ENCODE assay signal across 12 cellular contexts in the genomic region with DNA sequence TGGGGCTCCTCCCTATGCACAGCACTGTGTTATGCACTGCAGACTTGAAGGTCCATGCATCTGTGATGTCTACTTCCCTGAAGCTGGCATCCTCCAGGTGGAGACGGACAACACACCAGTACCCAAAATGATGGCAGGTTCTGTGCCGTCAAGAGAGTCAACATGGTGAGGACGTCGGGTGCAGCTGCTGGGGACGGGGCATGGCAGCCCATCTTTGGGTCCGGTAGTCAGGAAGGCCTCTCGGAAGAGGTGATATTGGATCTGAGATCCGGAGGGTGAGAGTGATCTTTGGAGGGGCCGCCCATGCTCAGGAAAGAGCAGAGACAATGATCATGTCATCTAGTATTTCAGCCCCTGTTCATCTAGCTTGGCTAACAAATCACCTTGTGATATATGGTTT.
DNase-seq lines count a peak whose midpoint lies in the region; ATAC-seq and TF ChIP-seq lines count a peak whose summit lies in the region.
"Had no signal": no experiment of that assay in that cellular context is flagged by ENCODE, and none has a peak within 500 bp of the region (broad histone marks: within the 10 kb centered on the region; RNA-seq: fewer than 3 reads in every experiment).

No MANE protein-coding gene starts in this region.

- H3K79me2 ChIP-seq in hepatocyte: no peaks in the 10 kb centered on the region

- ATAC-seq in natural killer cell treated with Interleukin-12 subunit alpha and Interleukin-12 subunit beta and Interleukin-15 and Interleukin-18, amount 100 ng/mL, for 72 hours: no peak
- ATAC-seq in natural killer cell: no peak
- ATAC-seq: CD8-positive, alpha-beta T cell had no signal

- no peaks in the 10 kb centered on the region for H3K36me3 ChIP-seq in hepatocyte (replicated peaks; ENCODE audit: insufficient read depth, low read depth)
- H3K36me3 ChIP-seq: BLaER1 had no signal

- 93% methylated on average over 9 of the region's 9 CpGs for WGBS in hepatocyte (ENCODE audit: low lambda C conversion rate, missing lambda C conversion rate)

- H2AFZ ChIP-seq in hepatocyte: no peak overlapping the region

- intact Hi-C loops in natural killer cell (cut with micrococcal nuclease) (no loop called here), posterior vena cava (cut with DNase I) (no loop called here)

- no peaks in the 10 kb centered on the region for H3K4me1 Mint-ChIP-seq in natural killer cell treated with Interleukin-12 subunit alpha and Interleukin-12 subunit beta and Interleukin-15 and Interleukin-18, amount 100 ng/mL, for 72 hours (ENCODE audit: low read depth in 2 of 2)
- no peaks in the 10 kb centered on the region for H3K4me1 Mint-ChIP-seq in natural killer cell

- H3K4me3 ChIP-seq in hepatocyte: no peak overlapping the region
- H3K4me3 ChIP-seq: BLaER1 had no signal

- peak overlapping the region; percentile 75 for H3K27ac ChIP-seq in hepatocyte
- H3K27ac ChIP-seq: BLaER1 had no signal

- no peak overlapping the region for H3K27ac Mint-ChIP-seq in natural killer cell treated with Interleukin-12 subunit alpha and Interleukin-12 subunit beta and Interleukin-15 and Interleukin-18, amount 100 ng/mL, for 72 hours
- no peak overlapping the region for H3K27ac Mint-ChIP-seq in natural killer cell
- H3K27ac Mint-ChIP-seq: CD8-positive, alpha-beta T cell; H9 had no signal

- H3K4me2 ChIP-seq in hepatocyte: no peak overlapping the region
- H3K4me2 ChIP-seq: BLaER1 had no signal

- TF ChIP-seq CTCF in natural killer cell (IDR thresholded peaks at IDR 0.05) (no peak), hepatocyte (IDR thresholded peaks at IDR 0.05; ENCODE audit: poor library complexity) (no peak)

- no peaks in the 10 kb centered on the region for H3K27me3 ChIP-seq in hepatocyte
- H3K27me3 ChIP-seq: BLaER1 had no signal

- H3K9me3 ChIP-seq in hepatocyte (ENCODE audit: low read depth): no peaks in the 10 kb centered on the region
- H3K9me3 ChIP-seq: BLaER1 had no signal

- no peaks in the 10 kb centered on the region for H4K20me1 ChIP-seq in hepatocyte (ENCODE audit: insufficient read depth, poor library complexity, severe bottlenecking)
- H4K20me1 ChIP-seq: BLaER1 had no signal

- peak; percentile 39 for DNase-seq in natural killer cell treated with Interleukin-12 subunit alpha and Interleukin-12 subunit beta and Interleukin-15 and Interleukin-18, amount 100 ng/mL, for 72 hours (ENCODE audit: low spot score)
- no peak for DNase-seq in natural killer cell
- DNase-seq in hepatocyte (ENCODE audit: low spot score): no peak
- DNase-seq in posterior vena cava (ENCODE audit: low spot score): peak; percentile 60
- no peak for DNase-seq in NCI-H2171 (lab: John Stamatoyannopoulos, UW)
- DNase-seq in UCSD-AML1 (lab: John Stamatoyannopoulos, UW; ENCODE audit: unreplicated experiment): no peak
- no peak for DNase-seq in CD1c-positive myeloid dendritic cell (ENCODE audit: extremely low spot score)
- DNase-seq: 8988T; CD8-positive, alpha-beta T cell; H9 had no signal

- H3K27me3 Mint-ChIP-seq in natural killer cell treated with Interleukin-12 subunit alpha and Interleukin-12 subunit beta and Interleukin-15 and Interleukin-18, amount 100 ng/mL, for 72 hours: peaks cover 0 to 3% of the 10 kb centered on the region in 2 donors
- H3K27me3 Mint-ChIP-seq in natural killer cell (ENCODE audit: low read depth in 2 of 2): peaks cover 4 to 9% of the 10 kb centered on the region in 2 donors

- H3K36me3 Mint-ChIP-seq in natural killer cell treated with Interleukin-12 subunit alpha and Interleukin-12 subunit beta and Interleukin-15 and Interleukin-18, amount 100 ng/mL, for 72 hours: no peaks in the 10 kb centered on the region
- no peaks in the 10 kb centered on the region for H3K36me3 Mint-ChIP-seq in natural killer cell
- H3K36me3 Mint-ChIP-seq: CD8-positive, alpha-beta T cell had no signal

- H3K4me3 Mint-ChIP-seq in natural killer cell treated with Interleukin-12 subunit alpha and Interleukin-12 subunit beta and Interleukin-15 and Interleukin-18, amount 100 ng/mL, for 72 hours: no peak overlapping the region
- no peak overlapping the region for H3K4me3 Mint-ChIP-seq in natural killer cell
- H3K4me3 Mint-ChIP-seq: CD14-positive monocyte; CD8-positive, alpha-beta T cell; H9 had no signal

- H3K9me2 ChIP-seq in hepatocyte (replicated peaks; ENCODE audit: insufficient read depth): no peaks in the 10 kb centered on the region

- peaks cover 25% of the 10 kb centered on the region for H3K4me1 ChIP-seq in hepatocyte (ENCODE audit: insufficient read depth)

- H3K9me3 Mint-ChIP-seq in natural killer cell treated with Interleukin-12 subunit alpha and Interleukin-12 subunit beta and Interleukin-15 and Interleukin-18, amount 100 ng/mL, for 72 hours: no peaks in the 10 kb centered on the region
- H3K9me3 Mint-ChIP-seq in natural killer cell: no peaks in the 10 kb centered on the region
- H3K9me3 Mint-ChIP-seq: CD8-positive, alpha-beta T cell; H9 had no signal

Comparison
In these comparisons a context has a peak if more than half of its experiments do, and no peak if none do; other contexts are left out.
1. DNase-seq: peak in natural killer cell treated with Interleukin-12 subunit alpha and Interleukin-12 subunit beta and Interleukin-15 and Interleukin-18, amount 100 ng/mL, for 72 hours (single experiment) and posterior vena cava (single experiment); none in natural killer cell (single experiment), hepatocyte (single experiment), NCI-H2171 (single experiment), UCSD-AML1 (single experiment) and CD1c-positive myeloid dendritic cell (single experiment).